Comparison of ENCODE assay signal across 11 cellular contexts in the genomic region with DNA sequence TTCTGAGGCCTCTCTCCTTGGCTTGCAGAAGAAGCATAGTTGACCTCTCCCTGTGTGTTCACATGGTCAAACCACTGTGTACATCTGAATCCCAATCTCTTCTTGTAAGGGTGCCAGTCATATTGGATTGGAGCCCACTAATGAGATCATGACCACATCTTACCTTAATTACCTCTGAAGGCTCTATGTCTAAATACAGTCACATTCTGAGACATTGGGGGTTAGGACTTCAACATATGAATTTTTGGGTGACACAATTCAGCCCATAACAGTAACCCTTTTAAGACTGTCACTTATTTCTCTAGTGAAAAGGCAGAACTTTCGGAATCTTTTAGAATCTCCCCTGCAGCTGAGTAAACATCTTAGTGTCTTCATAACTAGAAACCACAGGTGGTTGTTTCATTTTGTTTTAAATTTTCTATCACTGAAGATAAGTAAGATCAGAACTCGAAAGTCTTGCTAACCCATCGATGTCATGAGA. TPM values are rescaled to one million over a fixed set of nuclear protein-coding genes. Genes with fewer than 3 reads are reported as not detected.
DNase-seq lines count a peak whose midpoint lies in the region; ATAC-seq and TF ChIP-seq lines count a peak whose summit lies in the region.
"Had no signal": no experiment of that assay in that cellular context is flagged by ENCODE, and none has a peak within 500 bp of the region (broad histone marks: within the 10 kb centered on the region; RNA-seq: fewer than 3 reads in every experiment).

No MANE protein-coding gene starts in this region.

- H3K9me3 Mint-ChIP-seq in activated B cell treated with CpG ODN at 0.5 μM for 24 hours: no peaks in the 10 kb centered on the region

- TF ChIP-seq EP300 in tibial nerve (IDR thresholded peaks at IDR 0.05): no peak

- H3K4me3 Mint-ChIP-seq in activated B cell treated with CpG ODN at 0.5 μM for 24 hours: no peak overlapping the region

- intact Hi-C loops in activated B cell treated with CpG ODN at 0.5 μM for 24 hours (cut with micrococcal nuclease): loop anchor here (1.0 to 10.0 kb wide), 4 partner anchors 70 to 453 kb away; no protein-coding TSS in a partner anchor

- H3K9me3 ChIP-seq in BLaER1 (peaks cover 12% of the 10 kb centered on the region), tibial nerve (no peaks in the 10 kb centered on the region)
- H3K9me3 ChIP-seq: breast epithelium had no signal

- TF ChIP-seq CTCF in activated B cell treated with CpG ODN at 0.5 μM for 24 hours (IDR thresholded peaks at IDR 0.05): no peak
- no peak for TF ChIP-seq CTCF in tibial nerve (IDR thresholded peaks at IDR 0.05)

- POLR2A ChIA-PET in activated B cell treated with CpG ODN at 0.5 μM for 24 hours (lab: Charles Lee): interaction anchor here (0.6 to 1.6 kb wide), 3 partner anchors 15 to 70 kb away, joined by 3 to 10 read pairs (median 4); no protein-coding TSS in a partner anchor

- H3K36me3 Mint-ChIP-seq in activated B cell treated with CpG ODN at 0.5 μM for 24 hours (ENCODE audit: low read depth): no peaks in the 10 kb centered on the region

- CTCF ChIA-PET in activated B cell treated with CpG ODN at 0.5 μM for 24 hours (lab: Charles Lee): interaction anchor here (0.6 to 4.3 kb wide), 10 partner anchors 8 to 350 kb away, joined by 3 to 21 read pairs (median 6); no protein-coding TSS in a partner anchor

- H3K27me3 ChIP-seq in BLaER1 (no peaks in the 10 kb centered on the region), tibial nerve (no peaks in the 10 kb centered on the region)
- H3K27me3 ChIP-seq: breast epithelium had no signal

- peaks cover 51% of the 10 kb centered on the region for H3K4me1 ChIP-seq in BLaER1
- H3K4me1 ChIP-seq in tibial nerve: peaks cover 0 to 8% (median 1%) of the 10 kb centered on the region in 4 donors

- H3K36me3 ChIP-seq in BLaER1: no peaks in the 10 kb centered on the region
- H3K36me3 ChIP-seq in tibial nerve: no peaks in the 10 kb centered on the region
- H3K36me3 ChIP-seq: breast epithelium had no signal

- peaks cover 52% of the 10 kb centered on the region for H3K4me1 Mint-ChIP-seq in activated B cell treated with CpG ODN at 0.5 μM for 24 hours

- H3K27ac ChIP-seq in BLaER1: peak overlapping the region; percentile 85
- no peak overlapping the region for H3K27ac ChIP-seq in tibial nerve
- H3K27ac ChIP-seq: breast epithelium had no signal

- peak overlapping the region; percentile 74; the same call in 1 of the 2 replicates for H3K4me2 ChIP-seq in BLaER1

- H3K27ac Mint-ChIP-seq in activated B cell treated with CpG ODN at 0.5 μM for 24 hours: peak overlapping the region; percentile 46

- DNase-seq in activated B cell treated with CpG ODN at 0.5 μM for 24 hours (no peak), tibial nerve (ENCODE audit: low spot score in 2 of 2) (no peak), NAMALWA (ENCODE audit: low spot score) (no peak), DMS153 (lab: John Stamatoyannopoulos, UW) (no peak), COLO829 (ENCODE audit: low spot score) (no peak)

- no peaks in the 10 kb centered on the region for H3K27me3 Mint-ChIP-seq in activated B cell treated with CpG ODN at 0.5 μM for 24 hours

- H3K4me3 ChIP-seq in BLaER1 (no peak overlapping the region), tibial nerve (no peak overlapping the region)
- H3K4me3 ChIP-seq: breast epithelium had no signal

- 67 to 80% methylated on average over 3 of the region's 3 CpGs for WGBS in tibial nerve, 2 donors

- no peak for TF ChIP-seq POLR2A in tibial nerve (IDR thresholded peaks at IDR 0.05)

- no peak overlapping the region for H3K9ac ChIP-seq in BLaER1

- H4K20me1 ChIP-seq in BLaER1: no peaks in the 10 kb centered on the region

- peak; percentile 65 for ATAC-seq in GM18858 (IDR thresholded peaks at IDR 0.05; ENCODE audit: unreplicated experiment)
- ATAC-seq in HG02973 (IDR thresholded peaks at IDR 0.05; ENCODE audit: unreplicated experiment): peak; percentile 72
- no peak for ATAC-seq in activated B cell treated with CpG ODN at 0.5 μM for 24 hours (ENCODE audit: low read depth)

RNA-seq across cellular contexts. Expression of a gene that starts 33.3 kb away (rescaled TPM):
- not detected in 2 replicates for total RNA-seq in activated B cell treated with CpG ODN at 0.5 μM for 24 hours
- total RNA-seq in tibial nerve: not detected
- total RNA-seq: breast epithelium, glomerular endothelial cell, skeletal muscle tissue had no signal
